1 cellular context compared by ENCODE assay signal in the genomic region with DNA sequence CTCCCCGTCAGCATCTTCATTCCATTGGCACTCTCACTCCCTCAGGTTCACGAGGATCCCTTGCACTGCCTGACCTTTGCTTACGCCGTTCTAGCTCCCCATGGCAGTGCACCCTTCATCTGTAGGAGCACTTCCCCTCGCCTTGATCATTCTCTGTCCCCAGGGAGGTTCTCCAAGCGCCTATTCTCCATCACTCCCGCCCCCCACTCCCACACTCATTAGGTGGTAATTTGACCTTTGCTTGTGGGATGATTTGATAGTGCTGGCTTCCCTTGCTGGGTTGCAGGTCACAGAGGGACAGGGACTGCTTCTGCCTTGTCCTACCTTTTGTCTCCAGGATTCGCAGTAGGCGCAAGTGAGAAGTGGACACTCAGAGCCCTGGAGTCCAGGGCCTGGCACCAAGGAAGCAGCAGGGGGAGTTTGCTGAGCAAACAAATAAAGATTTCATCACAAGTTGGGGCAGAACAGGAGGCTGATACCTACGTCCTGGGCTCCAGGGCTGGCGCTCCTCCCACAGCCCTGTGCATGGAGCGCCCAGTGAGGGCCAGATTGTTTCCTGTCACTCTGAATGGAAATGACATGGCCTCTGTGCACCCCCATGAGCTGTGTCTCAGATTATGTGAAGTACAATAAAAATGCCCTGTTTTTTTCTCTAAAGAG.
TF ChIP-seq lines count a peak whose summit lies in the region.

No MANE protein-coding gene starts in this region.

TF ChIP-seq in IMR-90, 13 proteins besides CTCF, POLR2A, EP300 and RAD21:
- no peak for TF ChIP-seq MAFK (IDR thresholded peaks at IDR 0.05; ENCODE audit: low read depth, low read length)
TF ChIP-seq in IMR-90: peak in this region for 0.
